8 cellular contexts compared by ENCODE assay signal in the genomic region with DNA sequence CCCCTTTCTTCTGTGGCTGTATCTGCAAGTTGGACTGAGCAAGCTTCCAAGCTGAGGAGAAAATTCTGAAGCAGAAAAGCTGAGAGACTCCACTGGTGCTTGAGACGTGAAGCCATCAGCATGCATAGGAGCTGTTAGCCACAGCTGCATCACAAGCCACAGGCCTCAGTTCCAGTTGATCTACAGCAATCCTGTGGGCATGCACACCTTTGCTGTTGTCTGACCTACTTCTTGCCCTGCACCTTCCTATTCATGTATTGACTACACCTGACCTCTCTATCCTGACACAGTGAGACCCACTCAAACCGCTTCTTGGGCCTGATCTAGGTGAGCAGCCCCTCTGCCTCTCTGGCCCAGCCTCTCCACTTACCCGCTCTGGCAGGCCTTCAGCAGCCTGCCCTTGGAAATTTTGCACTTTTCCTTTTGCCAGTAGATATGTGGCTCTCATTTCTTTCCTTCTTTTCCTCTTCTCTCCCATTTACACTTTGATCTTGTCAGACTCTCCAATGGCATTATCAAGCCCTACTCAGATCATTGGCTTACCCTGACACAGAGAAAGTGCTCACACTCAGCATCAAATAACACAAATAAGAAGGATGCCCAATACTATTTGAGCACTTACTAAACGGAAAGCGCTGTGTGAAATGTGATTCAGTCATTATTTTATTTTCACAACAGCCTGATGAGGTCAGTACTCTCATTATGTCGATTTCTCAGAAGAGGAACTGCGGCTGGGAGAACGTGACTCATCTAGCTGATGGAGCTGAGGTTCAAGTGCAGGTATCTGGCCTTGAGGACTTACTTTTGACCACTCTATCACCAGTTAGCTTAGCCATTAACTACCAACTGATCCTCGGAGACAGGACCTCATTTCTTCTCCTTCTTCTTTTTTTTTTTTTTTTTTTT. TPM values are rescaled to one million over a fixed set of nuclear protein-coding genes. Genes with fewer than 3 reads are reported as not detected.
DNase-seq lines count a peak whose midpoint lies in the region; ATAC-seq and TF ChIP-seq lines count a peak whose summit lies in the region.

No MANE protein-coding gene starts in this region.

- no peaks in the 10 kb centered on the region for H3K27me3 ChIP-seq in lower lobe of right lung (ENCODE audit: low read depth)

- intact Hi-C loops in lower lobe of right lung (cut with DNase I), result loop anchor here (10.0 kb wide), 1 partner anchor 105 kb away; no protein-coding TSS in a partner anchor

- DNase-seq in activated CD4-positive, alpha-beta T cell treated with anti-CD3 and anti-CD28 coated beads, Interleukin-2, amount 50 U/mL, for 4 hours, result peak; percentile 24 to 31
- DNase-seq in lower lobe of right lung (no peak), ecto neural progenitor cell (ENCODE audit: low spot score) (no peak), NAMALWA (ENCODE audit: low spot score) (no peak)

- TF ChIP-seq CTCF in lower lobe of right lung (IDR thresholded peaks at IDR 0.05), result no peak

- no peak overlapping the region for H3K27ac ChIP-seq in lower lobe of right lung

- H3K4me1 ChIP-seq in lower lobe of right lung, result peaks cover 20% of the 10 kb centered on the region

- H3K36me3 ChIP-seq in lower lobe of right lung, result no peaks in the 10 kb centered on the region

- no peaks in the 10 kb centered on the region for H3K9me3 ChIP-seq in lower lobe of right lung

- ATAC-seq in GM18861 (IDR thresholded peaks at IDR 0.05; ENCODE audit: unreplicated experiment) (peak; percentile 68), HG03196 (IDR thresholded peaks at IDR 0.05; ENCODE audit: unreplicated experiment) (peak; percentile 53), lower lobe of right lung (peak; percentile 63 to 72), GM21786 (IDR thresholded peaks at IDR 0.05; ENCODE audit: unreplicated experiment) (no peak), HG02885 (IDR thresholded peaks at IDR 0.05; ENCODE audit: poor library complexity, unreplicated experiment) (no peak)

- no peak overlapping the region for H3K4me3 ChIP-seq in lower lobe of right lung

RNA-seq across cellular contexts. Expression of gene PTGR2, which starts 21.9 kb away (rescaled TPM):
- total RNA-seq in lower lobe of right lung, result 10.8 TPM

RNA-seq across cellular contexts. Expression of gene ZNF410, which starts 56.9 kb away (rescaled TPM):
- total RNA-seq in lower lobe of right lung, result 41.5 TPM

Comparison
In these comparisons a context has a peak if more than half of its experiments do, and no peak if none do; other contexts are left out.
1. ATAC-seq: peak in GM18861 (single experiment), HG03196 (single experiment) and lower lobe of right lung (2 of 2); none in GM21786 (single experiment) and HG02885 (single experiment).
2. DNase-seq: peak in activated CD4-positive, alpha-beta T cell treated with anti-CD3 and anti-CD28 coated beads, Interleukin-2, amount 50 U/mL, for 4 hours (2 of 2); none in lower lobe of right lung (single experiment), ecto neural progenitor cell (single experiment) and NAMALWA (single experiment).